8 cellular contexts compared by ENCODE assay signal in the genomic region with DNA sequence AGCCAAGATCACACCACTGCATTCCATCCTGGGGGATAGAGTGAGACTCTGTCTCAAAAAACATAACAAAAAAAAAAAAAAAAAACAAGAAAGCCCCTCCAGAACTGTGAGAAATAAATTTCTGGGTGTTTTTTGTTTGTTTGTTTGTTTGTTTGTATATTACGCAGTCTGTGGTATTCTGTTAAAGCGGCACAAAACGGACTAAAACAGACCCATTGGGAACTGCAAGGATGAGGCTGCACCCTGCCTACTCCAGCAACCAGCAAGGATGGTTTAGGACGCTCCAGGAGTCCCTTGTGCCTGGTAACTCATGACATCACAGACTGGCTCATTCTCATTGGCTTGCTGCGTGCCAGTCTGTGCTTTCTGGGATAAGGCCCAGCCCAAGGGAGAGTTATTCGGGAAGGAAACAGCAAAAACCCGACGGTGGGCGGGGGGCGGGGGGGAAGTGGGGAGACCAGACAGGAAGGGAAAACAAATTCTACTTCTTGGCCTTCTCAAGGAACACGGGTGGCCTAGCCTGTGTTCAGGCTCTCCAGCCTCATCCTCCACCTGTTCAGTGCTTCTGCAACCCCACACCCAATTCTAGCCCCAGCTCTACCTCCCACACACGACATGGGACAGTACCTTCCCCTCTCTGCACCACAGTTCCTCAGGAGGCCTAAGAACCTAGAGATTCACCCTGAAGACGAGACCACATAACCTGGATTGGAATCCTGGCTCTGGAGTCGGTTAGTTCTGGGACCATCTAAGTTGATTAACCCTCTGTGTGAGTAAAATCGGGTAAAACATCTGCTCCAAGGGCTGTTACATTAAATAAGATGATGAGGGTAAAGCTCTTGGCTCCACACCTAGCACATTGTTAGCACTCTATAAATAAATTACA. TPM values are rescaled to one million over a fixed set of nuclear protein-coding genes. Genes with fewer than 3 reads are reported as not detected.
DNase-seq lines count a peak whose midpoint lies in the region; ATAC-seq, FAIRE-seq and TF ChIP-seq lines count a peak whose summit lies in the region.

No MANE protein-coding gene starts in this region.

- H3K4ac ChIP-seq in H9 (ENCODE audit: low read depth, low read length) = no peak overlapping the region

- no peak overlapping the region for H4K8ac ChIP-seq in H9 (replicated peaks; ENCODE audit: insufficient read length, low read depth, low read length)

- H3K9ac ChIP-seq in H9 (ENCODE audit: extremely low read depth, insufficient read length, low read length) = no peak overlapping the region
- H3K9ac ChIP-seq in astrocyte (ENCODE audit: low read length) = no peak overlapping the region

- H3K23me2 ChIP-seq in H9 (ENCODE audit: insufficient read length, low read depth, low read length, poor library complexity, severe bottlenecking) = no peaks in the 10 kb centered on the region

- no peak overlapping the region for H2BK5ac ChIP-seq in H9 (ENCODE audit: insufficient read length, low read length)

- DNase-seq in GM04503 (ENCODE audit: low read depth) (peak; percentile 64), H9 (peak; percentile 94), MV-4-11 (lab: John Stamatoyannopoulos, UW) (peak; percentile 62), SJSA1 (ENCODE audit: low read depth in 1 of 2, low spot score in 2 of 2) (peak; percentile 86 to 88), astrocyte (ENCODE audit: low read depth) (peak; percentile 79), right cardiac atrium (peak; percentile 71 to 85 (median 83)), posterior cingulate gyrus (peak; percentile 68 to 97 (median 83))

- no peak overlapping the region for H3K23ac ChIP-seq in H9 (ENCODE audit: insufficient read length, low read depth, low read length)

- H2BK15ac ChIP-seq in H9 (ENCODE audit: low read depth, low read length) = no peak overlapping the region

- H3K36me3 Mint-ChIP-seq in H9 (ENCODE audit: insufficient read depth in 1 of 3, low read depth in 3 of 3) = no peaks in the 10 kb centered on the region
- no peaks in the 10 kb centered on the region for H3K36me3 Mint-ChIP-seq in astrocyte (ENCODE audit: low read depth, unreplicated experiment)

- peak overlapping the region; percentile 19 for H2AFZ ChIP-seq in H9 (ENCODE audit: low read length)
- H2AFZ ChIP-seq in astrocyte (ENCODE audit: low read depth, low read length) = no peak overlapping the region

- H3K4me1 Mint-ChIP-seq in H9 = peaks cover 40 to 49% of the 10 kb centered on the region in 2 experiments
- peaks cover 4% of the 10 kb centered on the region for H3K4me1 Mint-ChIP-seq in astrocyte (ENCODE audit: low read depth, unreplicated experiment)

- intact Hi-C loops in right cardiac atrium (cut with DNase I) = no loop called here
- intact Hi-C loops in posterior cingulate gyrus (cut with DNase I) = no loop called here

- H2BK20ac ChIP-seq in H9 (ENCODE audit: low read depth, low read length, poor library complexity, severe bottlenecking) = no peak overlapping the region

- H2BK120ac ChIP-seq in H9 (ENCODE audit: low read depth, low read length, poor library complexity, severe bottlenecking) = no peak overlapping the region

- peak; percentile 89 to 91 for ATAC-seq in right cardiac atrium
- no peak for ATAC-seq in HG03457 (IDR thresholded peaks at IDR 0.05; ENCODE audit: unreplicated experiment)

- H4K5ac ChIP-seq in H9 (ENCODE audit: insufficient read length, low read depth, low read length) = no peak overlapping the region

- no peaks in the 10 kb centered on the region for H3K79me1 ChIP-seq in H9 (ENCODE audit: insufficient read depth, low read depth, low read length, poor library complexity, severe bottlenecking)

- TF ChIP-seq CTCF in H9 (conservative IDR thresholded peaks at IDR 0.05) (no peak), astrocyte (IDR thresholded peaks at IDR 0.05; ENCODE audit: insufficient read depth, low read depth, low read length) (no peak)

- no peak overlapping the region for H4K91ac ChIP-seq in H9 (ENCODE audit: insufficient read length, low read depth, low read length)

- no peaks in the 10 kb centered on the region for H3K9me3 ChIP-seq in H9 (ENCODE audit: control insufficient read depth, low read depth, low read length)
- H3K9me3 ChIP-seq in SJSA1 (replicated peaks) = no peaks in the 10 kb centered on the region
- H3K9me3 ChIP-seq in astrocyte (ENCODE audit: insufficient read depth, low read depth, low read length) = no peaks in the 10 kb centered on the region
- H3K9me3 ChIP-seq in right cardiac atrium (ENCODE audit: control insufficient read depth, low read length) = no peaks in the 10 kb centered on the region

- no peaks in the 10 kb centered on the region; a peak in 2 of 5 replicates for H3K9me3 Mint-ChIP-seq in H9
- H3K9me3 Mint-ChIP-seq in astrocyte (ENCODE audit: unreplicated experiment) = no peaks in the 10 kb centered on the region

- H3K56ac ChIP-seq in H9 (ENCODE audit: insufficient read length, low read depth, low read length) = no peak overlapping the region

- no peak overlapping the region for H2AK5ac ChIP-seq in H9 (ENCODE audit: insufficient read length, low read length)

- peaks cover 4% of the 10 kb centered on the region; the same call in 1 of the 2 replicates for H3K4me1 ChIP-seq in H9 (ENCODE audit: insufficient read depth, low read length)
- H3K4me1 ChIP-seq in SJSA1 (replicated peaks) = peaks cover 5% of the 10 kb centered on the region
- H3K4me1 ChIP-seq in astrocyte (ENCODE audit: insufficient read depth, low read length) = no peaks in the 10 kb centered on the region
- H3K4me1 ChIP-seq in right cardiac atrium (ENCODE audit: control insufficient read depth, insufficient read depth, low read length) = peaks cover 2% of the 10 kb centered on the region

- H3K27me3 ChIP-seq in H9 (ENCODE audit: insufficient read depth, low read length) (no peaks in the 10 kb centered on the region), SJSA1 (replicated peaks) (no peaks in the 10 kb centered on the region), astrocyte (ENCODE audit: insufficient read depth, low read length) (no peaks in the 10 kb centered on the region), right cardiac atrium (ENCODE audit: control insufficient read depth, insufficient read depth) (no peaks in the 10 kb centered on the region)

- WGBS in H9 (ENCODE audit: extremely low coverage, insufficient read length, low lambda C conversion rate) = no CpG with 5 or more reads among the region's 15 CpGs
- 9% methylated on average over 15 of the region's 15 CpGs for WGBS in right cardiac atrium

- H3K27ac ChIP-seq in H9 (ENCODE audit: insufficient read length, low read depth, low read length) = no peak overlapping the region
- no peak overlapping the region for H3K27ac ChIP-seq in SJSA1
- no peak overlapping the region for H3K27ac ChIP-seq in astrocyte (ENCODE audit: low read depth, low read length)
- H3K27ac ChIP-seq in right cardiac atrium (ENCODE audit: low read length) = peak overlapping the region; percentile 95

- H3K27ac Mint-ChIP-seq in H9 = peak overlapping the region; percentile 84 to 94 (median 91)
- no peak overlapping the region for H3K27ac Mint-ChIP-seq in astrocyte (ENCODE audit: unreplicated experiment)

- H3K18ac ChIP-seq in H9 (ENCODE audit: insufficient read length, low read depth, low read length) = peak overlapping the region; percentile 69

- no peak overlapping the region for H3K14ac ChIP-seq in H9 (ENCODE audit: insufficient read depth, low read length)

- no peak overlapping the region for H3K4me3 ChIP-seq in SJSA1
- H3K4me3 ChIP-seq in astrocyte (ENCODE audit: insufficient read depth, low read depth, low read length) = no peak overlapping the region
- H3K4me3 ChIP-seq in right cardiac atrium (ENCODE audit: low read length) = peak overlapping the region; percentile 39

- H3K36me3 ChIP-seq in SJSA1 (no peaks in the 10 kb centered on the region), astrocyte (ENCODE audit: insufficient read depth, low read length) (no peaks in the 10 kb centered on the region)

- peak; percentile 76 for FAIRE-seq in astrocyte (lab: Jason Lieb, UNC)

- H3K4me3 Mint-ChIP-seq in H9 (peak overlapping the region; percentile 23 to 60), astrocyte (ENCODE audit: unreplicated experiment) (no peak overlapping the region)

- H3K79me2 ChIP-seq in H9 (ENCODE audit: insufficient read depth, low read length) = no peaks in the 10 kb centered on the region
- H3K79me2 ChIP-seq in astrocyte (ENCODE audit: insufficient read depth, low read length) = no peaks in the 10 kb centered on the region

- H4K20me1 ChIP-seq in H9 (ENCODE audit: control insufficient read depth, insufficient read depth, insufficient read length) (no peaks in the 10 kb centered on the region), astrocyte (ENCODE audit: insufficient read depth, low read length) (no peaks in the 10 kb centered on the region)

- H2BK12ac ChIP-seq in H9 (ENCODE audit: insufficient read length, low read depth, low read length) = no peak overlapping the region

- peak overlapping the region; percentile 60 for H3K4me2 ChIP-seq in H9 (ENCODE audit: insufficient read depth, insufficient read length, low read length)
- H3K4me2 ChIP-seq in astrocyte (ENCODE audit: low read length) = peak overlapping the region; percentile 27

- no peak overlapping the region for H3T11ph ChIP-seq in H9 (ENCODE audit: low read length)

- no peaks in the 10 kb centered on the region; the same call in 1 of the 2 replicates for H3K27me3 Mint-ChIP-seq in H9 (ENCODE audit: low read depth)
- no peaks in the 10 kb centered on the region for H3K27me3 Mint-ChIP-seq in astrocyte (ENCODE audit: low read depth, unreplicated experiment)

RNA-seq across cellular contexts. Expression of gene CD74, which starts 2.8 kb away (rescaled TPM):
- 19.5 and 19.9 TPM in 2 replicates for total RNA-seq in H9 (2021)
- total RNA-seq in SJSA1 (2014; rRNA removed; shearing (Covaris generic)) = not detected in 2 replicates
- total RNA-seq in astrocyte = 9.1 and 15.7 TPM in 2 replicates
- 100 to 1,000 TPM; 222 to 331 (median 251) TPM for total RNA-seq in right cardiac atrium
- polyA plus RNA-seq in right cardiac atrium = 201 TPM

RNA-seq across cellular contexts. Expression of gene RPS14, which starts 39.7 kb away (rescaled TPM):
- total RNA-seq in H9 (2021) = 2,533 and 2,603 TPM in 2 replicates
- 2,445 and 3,427 TPM in 2 replicates for total RNA-seq in SJSA1 (2014; rRNA removed; shearing (Covaris generic))
- total RNA-seq in astrocyte = 1,823 and 2,054 TPM in 2 replicates
- total RNA-seq in right cardiac atrium = 1,000 to 10,000 TPM; 1,254 to 1,552 (median 1,386) TPM
- 1,870 TPM for polyA plus RNA-seq in right cardiac atrium

RNA-seq across cellular contexts. Expression of gene TCOF1, which starts 52.4 kb away (rescaled TPM):
- total RNA-seq in H9 (2021) (128 and 133 TPM in 2 replicates), astrocyte (36.1 and 47.5 TPM in 2 replicates), right cardiac atrium (10 to 100 TPM; 14.3 to 22.7 (median 17.5) TPM)
- total RNA-seq in SJSA1 (2014; rRNA removed; shearing (Covaris generic)) = 58.8 and 67.2 TPM in 2 replicates
- 11.9 TPM for polyA plus RNA-seq in right cardiac atrium
